In the genomic region with DNA sequence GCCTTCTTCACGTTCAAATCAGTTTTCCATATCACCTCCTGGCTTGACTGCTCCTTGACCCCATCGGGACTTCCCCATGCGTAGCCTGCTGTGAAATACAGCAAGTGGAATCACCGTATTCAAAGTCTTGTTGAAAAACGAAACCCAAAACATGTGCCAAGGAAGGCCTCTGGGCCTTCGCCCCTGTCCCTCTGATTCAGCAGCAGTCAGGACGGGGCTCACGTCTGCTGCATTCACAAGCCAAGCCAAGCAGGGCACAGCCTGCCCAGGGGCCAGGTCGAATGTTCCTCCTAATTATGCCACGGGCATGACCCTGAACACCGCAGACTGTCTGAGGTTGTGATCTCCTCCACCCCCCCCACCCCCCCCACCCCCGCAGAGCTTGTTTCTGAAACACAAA, we compare ENCODE assay signal across 19 cellular contexts. TPM values are rescaled to one million over a fixed set of nuclear protein-coding genes. Genes with fewer than 3 reads are reported as not detected.
DNase-seq lines count a peak whose midpoint lies in the region; ATAC-seq, FAIRE-seq and TF ChIP-seq lines count a peak whose summit lies in the region.
"Had no signal": no experiment of that assay in that cellular context is flagged by ENCODE, and none has a peak within 500 bp of the region (broad histone marks: within the 10 kb centered on the region; RNA-seq: fewer than 3 reads in every experiment).

No MANE protein-coding gene starts in this region.

- peak overlapping the region; percentile 39; the same call in 1 of the 2 replicates for H3K9ac ChIP-seq in ES-I3 (ENCODE audit: low read depth, low read length)
- H3K9ac ChIP-seq in neural progenitor cell: no peak overlapping the region

- H3K36me3 ChIP-seq in ES-I3 (ENCODE audit: insufficient read depth, low read length) (no peaks in the 10 kb centered on the region), neural progenitor cell (no peaks in the 10 kb centered on the region)
- H3K36me3 ChIP-seq: cardiac muscle cell, gastrocnemius medialis, ovary, SJSA1 had no signal

- no peak for TF ChIP-seq CTCF in neural progenitor cell (IDR thresholded peaks at IDR 0.05)

- peaks cover 4% of the 10 kb centered on the region for H3K27me3 Mint-ChIP-seq in neural progenitor cell (ENCODE audit: insufficient read depth, low read depth)
- peaks cover 26% of the 10 kb centered on the region for H3K27me3 Mint-ChIP-seq in activated T-cell treated with anti-CD3 and anti-CD28 coated beads, Interleukin-2, amount 50 U/mL, for 72 hours (ENCODE audit: low read depth)

- H3K4me3 ChIP-seq in neural progenitor cell: no peak overlapping the region
- H3K4me3 ChIP-seq: gastrocnemius medialis, K562, ovary, SJSA1 had no signal

- H3K9me3 ChIP-seq in ES-I3 (ENCODE audit: control insufficient read depth, insufficient read depth, low read length) (no peaks in the 10 kb centered on the region), neural progenitor cell (ENCODE audit: low read depth) (no peaks in the 10 kb centered on the region)
- H3K9me3 ChIP-seq: gastrocnemius medialis, ovary, SJSA1 had no signal

- peaks cover 24% of the 10 kb centered on the region for H4K20me1 ChIP-seq in neural progenitor cell (ENCODE audit: low read depth)

- H3K27me3 ChIP-seq in neural progenitor cell: peaks cover 61% of the 10 kb centered on the region
- H3K27me3 ChIP-seq: ovary had no signal

- no peaks in the 10 kb centered on the region for H3K36me3 Mint-ChIP-seq in neural progenitor cell
- H3K36me3 Mint-ChIP-seq in activated T-cell treated with anti-CD3 and anti-CD28 coated beads, Interleukin-2, amount 50 U/mL, for 72 hours (ENCODE audit: insufficient read depth in 2 of 2): peaks cover 0 to 6% of the 10 kb centered on the region in 2 donors

- H3K4me1 ChIP-seq in ES-I3 (ENCODE audit: insufficient read depth, low read length) (peaks cover 4% of the 10 kb centered on the region; the same call in 1 of the 2 replicates), neural progenitor cell (peaks cover 19% of the 10 kb centered on the region)
- H3K4me1 ChIP-seq: gastrocnemius medialis had no signal

- H2AFZ ChIP-seq in neural progenitor cell (replicated peaks): no peak overlapping the region

- H3K4me3 Mint-ChIP-seq in neural progenitor cell: peak overlapping the region; percentile 83
- peak overlapping the region in 1 of 2 donors; percentile 74 for H3K4me3 Mint-ChIP-seq in activated T-cell treated with anti-CD3 and anti-CD28 coated beads, Interleukin-2, amount 50 U/mL, for 72 hours

- peak overlapping the region; percentile 83 for H3K4me2 ChIP-seq in neural progenitor cell

- no peak for ATAC-seq in HG03159 (IDR thresholded peaks at IDR 0.05; ENCODE audit: unreplicated experiment)
- no peak for ATAC-seq in activated T-cell treated with anti-CD3 and anti-CD28 coated beads, Interleukin-2, amount 50 U/mL, for 72 hours (replicated peaks in 1 of 2)
- ATAC-seq: gastrocnemius medialis, K562 had no signal

- DNase-seq in NCI-H446 (lab: John Stamatoyannopoulos, UW) (peak; percentile 64 to 73), ecto neural progenitor cell (ENCODE audit: low spot score) (peak; percentile 50), neural progenitor cell (ENCODE audit: low spot score) (peak; percentile 13), HK-2 (ENCODE audit: unreplicated experiment) (no peak), RCC 7860 (ENCODE audit: low spot score) (no peak)
- no peak for DNase-seq in activated T-cell treated with anti-CD3 and anti-CD28 coated beads, Interleukin-2, amount 50 U/mL, for 72 hours
- DNase-seq: activated naive CD4-positive, alpha-beta T cell treated with Interleukin-2 at 50 U/mL for 16 hours; gastrocnemius medialis; NCI-H146; NCI-H226; ovary; stimulated activated naive CD4-positive, alpha-beta T cell treated with Interleukin-2 at 50 U/mL for 16 hours had no signal

- H3K9me3 Mint-ChIP-seq in neural progenitor cell: no peaks in the 10 kb centered on the region
- H3K9me3 Mint-ChIP-seq in activated T-cell treated with anti-CD3 and anti-CD28 coated beads, Interleukin-2, amount 50 U/mL, for 72 hours: peaks cover 0 to 3% of the 10 kb centered on the region in 2 donors

- peaks cover 20% of the 10 kb centered on the region for H3F3A ChIP-seq in neural progenitor cell (ENCODE audit: low read depth)

- H3K27ac Mint-ChIP-seq in neural progenitor cell: no peak overlapping the region
- no peak overlapping the region for H3K27ac Mint-ChIP-seq in activated T-cell treated with anti-CD3 and anti-CD28 coated beads, Interleukin-2, amount 50 U/mL, for 72 hours

- peaks cover 30% of the 10 kb centered on the region for H3K4me1 Mint-ChIP-seq in neural progenitor cell
- peaks cover 13% of the 10 kb centered on the region for H3K4me1 Mint-ChIP-seq in activated T-cell treated with anti-CD3 and anti-CD28 coated beads, Interleukin-2, amount 50 U/mL, for 72 hours (ENCODE audit: low read depth)

- no peak for FAIRE-seq in RCC 7860 (lab: Jason Lieb, UNC)
- FAIRE-seq: islet of Langerhans, K562, urothelium cell line had no signal

- H3K79me2 ChIP-seq in neural progenitor cell (ENCODE audit: low read depth): peaks cover 22% of the 10 kb centered on the region

- no peak overlapping the region for H3K27ac ChIP-seq in neural progenitor cell
- H3K27ac ChIP-seq: cardiac muscle cell, gastrocnemius medialis, ovary, SJSA1 had no signal

RNA-seq across cellular contexts. Expression of a gene that starts 1.0 kb away (rescaled TPM):
- total RNA-seq in neural progenitor cell (ENCODE audit: low replicate concordance): 13.9 and 14.2 TPM in 2 replicates
- not detected for total RNA-seq in activated T-cell treated with anti-CD3 and anti-CD28 coated beads, Interleukin-2, amount 50 U/mL, for 72 hours
- total RNA-seq: SJSA1 had no signal

Comparison
In these comparisons a context has a peak if more than half of its experiments do, and no peak if none do; other contexts are left out.
1. DNase-seq: peak in NCI-H446 (2 of 2), ecto neural progenitor cell (single experiment) and neural progenitor cell (single experiment); none in activated T-cell treated with anti-CD3 and anti-CD28 coated beads, Interleukin-2, amount 50 U/mL, for 72 hours (0 of 2), HK-2 (single experiment) and RCC 7860 (single experiment).
2. RNA of a gene that starts 1.0 kb away (total RNA-seq): 13.9 to 14.2 TPM in neural progenitor cell; not detected in activated T-cell treated with anti-CD3 and anti-CD28 coated beads, Interleukin-2, amount 50 U/mL, for 72 hours; every median in the first group is over 10 times any median in the second.